8 cellular contexts compared by ENCODE assay signal in genomic region chr20:48921168-48921882, GRCh38. TPM values are rescaled to one million over a fixed set of nuclear protein-coding genes. Genes with fewer than 3 reads are reported as not detected.
DNase-seq lines count a peak whose midpoint lies in the region; ATAC-seq and TF ChIP-seq lines count a peak whose summit lies in the region.

Gene ARFGEF2 (plus strand): TSS chr20:48921711. CDS start chr20:48921890, 179 bp downstream.

- no peaks in the 10 kb centered on the region for H3K9me3 Mint-ChIP-seq in CD8-positive, alpha-beta T cell

- peaks cover 6% of the 10 kb centered on the region for H3K36me3 Mint-ChIP-seq in CD8-positive, alpha-beta T cell

- H3K27ac ChIP-seq in CD8-positive, alpha-beta T cell (ENCODE audit: low read depth, low read length): peak within 1 kb of the TSS; percentile 94

- no peaks in the 10 kb centered on the region for H3K27me3 Mint-ChIP-seq in CD8-positive, alpha-beta T cell (ENCODE audit: low read depth)

- peaks cover 28% of the 10 kb centered on the region for H3K4me1 ChIP-seq in CD8-positive, alpha-beta T cell (ENCODE audit: insufficient read depth, low read length)

- peaks cover 49% of the 10 kb centered on the region for H3K4me1 Mint-ChIP-seq in CD8-positive, alpha-beta T cell (ENCODE audit: low read depth)

- peak within 1 kb of the TSS; percentile 93 for H3K4me3 Mint-ChIP-seq in CD8-positive, alpha-beta T cell

- ATAC-seq in CD8-positive, alpha-beta T cell: peak; percentile 92
- ATAC-seq in GM19467 (IDR thresholded peaks at IDR 0.05; ENCODE audit: unreplicated experiment): peak; percentile 68

- H3K27ac Mint-ChIP-seq in CD8-positive, alpha-beta T cell: peak within 1 kb of the TSS; percentile 95

- DNase-seq in CD8-positive, alpha-beta T cell: peak; percentile 79 to 93 (median 88)
- DNase-seq in HS-5 (ENCODE audit: low read depth) (peak; percentile 95), NOMO-1 (lab: John Stamatoyannopoulos, UW; ENCODE audit: unreplicated experiment in 2 of 2) (peak; percentile 87 to 91), medulla oblongata (ENCODE audit: extremely low spot score) (peak; percentile 98)
- DNase-seq in effector CD8-positive, alpha-beta T cell (lab: John Stamatoyannopoulos, UW): peak; percentile 87
- peak; percentile 79 to 87 (median 82) for DNase-seq in stimulated activated CD4-positive, alpha-beta T cell treated with anti-CD3 and anti-CD28 coated beads, TNF-alpha, amount 100 ng/mL, for 48 hours (ENCODE audit: low read depth in 3 of 3)

- no peaks in the 10 kb centered on the region for H3K27me3 ChIP-seq in CD8-positive, alpha-beta T cell (ENCODE audit: insufficient read depth, low read length)

- POLR2A ChIA-PET in CD8-positive, alpha-beta T cell (lab: Charles Lee): interaction anchor here (0.7 to 1.2 kb wide), 2 partner anchors 126 to 203 kb away, joined by 3 read pairs; no protein-coding TSS in a partner anchor
- POLR2A ChIA-PET in activated CD8-positive, alpha-beta memory T cell treated with anti-CD3 and anti-CD28 coated beads for 36 hours (lab: Charles Lee): interaction anchor here (0.7 to 0.8 kb wide), 3 partner anchors 17 to 116 kb away, joined by 3 to 4 read pairs (median 3); no protein-coding TSS in a partner anchor

- TF ChIP-seq CTCF in CD8-positive, alpha-beta T cell (IDR thresholded peaks at IDR 0.05): no peak

- intact Hi-C loops in CD8-positive, alpha-beta T cell (cut with DNase I, micrococcal nuclease): loop anchor here (1.0 to 10.0 kb wide), 7 partner anchors 93 to 1567 kb away; partner anchors contain the start of genes CSE1L (in 2 of the 2) and ZMYND8 (in 1 of the 2)

- H3K4me3 ChIP-seq in CD8-positive, alpha-beta T cell (ENCODE audit: low read depth, low read length): peak within 1 kb of the TSS; percentile 99

- H3K36me3 ChIP-seq in CD8-positive, alpha-beta T cell (ENCODE audit: insufficient read depth, low read length): no peaks in the 10 kb centered on the region

- H3K9me3 ChIP-seq in CD8-positive, alpha-beta T cell (ENCODE audit: low read length): no peaks in the 10 kb centered on the region

- CTCF ChIA-PET in CD8-positive, alpha-beta T cell (lab: Charles Lee): interaction anchor here (0.7 to 1.8 kb wide), 3 partner anchors 16 to 264 kb away, joined by 3 to 5 read pairs (median 4); no protein-coding TSS in a partner anchor
- CTCF ChIA-PET in activated CD8-positive, alpha-beta memory T cell treated with anti-CD3 and anti-CD28 coated beads for 36 hours (lab: Charles Lee): interaction anchor here (1.0 to 1.8 kb wide), 2 partner anchors 11 to 264 kb away, joined by 3 to 6 read pairs; no protein-coding TSS in a partner anchor

RNA-seq across cellular contexts. Expression of gene ARFGEF2, which starts in this region (rescaled TPM):
- total RNA-seq in CD8-positive, alpha-beta T cell: 10 to 100 TPM; 25.7 to 26.7 TPM
- total RNA-seq in activated CD8-positive, alpha-beta memory T cell treated with anti-CD3 and anti-CD28 coated beads for 36 hours: 10 to 100 TPM; 34.2 to 35.3 TPM

Comparison
In these comparisons a context has a peak if more than half of its experiments do, and no peak if none do; other contexts are left out.
1. Peak in every context shown above with its lines: DNase-seq, ATAC-seq, H3K4me3 ChIP-seq and H3K27ac ChIP-seq.